Comparison of ENCODE assay signal across 8 cellular contexts in the genomic region with DNA sequence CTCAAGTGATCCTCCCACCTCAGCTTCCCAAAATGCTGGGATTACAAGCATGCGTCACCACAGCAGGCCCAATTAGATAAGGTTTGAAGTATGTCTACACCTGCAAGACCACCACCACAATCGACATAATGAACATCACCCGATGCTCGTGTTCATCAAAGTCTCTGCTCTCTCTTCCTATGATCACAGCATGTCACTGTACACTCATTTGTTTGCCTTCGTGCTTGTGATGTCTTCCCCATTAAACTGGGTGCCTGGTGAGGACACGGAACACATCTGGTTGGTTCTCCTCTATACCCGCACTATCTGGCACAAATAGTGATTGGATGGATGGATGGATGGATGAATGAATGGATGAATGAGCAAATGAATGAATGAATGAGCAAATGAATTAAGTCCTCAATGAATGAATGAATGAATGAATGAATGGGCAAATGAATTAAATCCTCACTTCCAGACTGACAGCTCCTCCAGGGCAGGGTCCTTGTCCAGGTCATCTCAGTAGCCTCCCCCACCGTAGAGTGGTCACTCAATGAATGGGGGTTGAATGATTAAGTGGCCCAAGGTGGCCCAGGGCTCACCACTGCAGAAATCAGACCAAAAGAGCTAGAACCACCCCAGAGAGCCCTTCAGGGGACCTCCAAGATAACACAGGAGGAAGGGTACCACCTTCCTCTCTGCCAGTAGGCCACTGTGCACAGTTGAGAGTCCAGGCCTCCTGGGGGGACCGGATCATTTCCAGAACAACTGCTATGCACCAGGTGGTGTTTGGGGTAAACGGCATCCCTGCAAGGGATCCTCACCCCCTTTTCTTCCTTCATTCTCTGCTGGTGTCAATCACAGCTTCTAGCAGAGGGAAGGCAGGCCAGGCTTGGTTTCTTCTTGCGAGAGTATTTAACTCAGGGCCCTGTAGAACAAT. TPM values are rescaled to one million over a fixed set of nuclear protein-coding genes. Genes with fewer than 3 reads are reported as not detected.
DNase-seq lines count a peak whose midpoint lies in the region; FAIRE-seq and TF ChIP-seq lines count a peak whose summit lies in the region.

No MANE protein-coding gene starts in this region.

- H3K27me3 ChIP-seq in breast epithelium (no peaks in the 10 kb centered on the region), mucosa of stomach (ENCODE audit: control insufficient read depth, insufficient read depth, low read length) (no peaks in the 10 kb centered on the region)

- H3K9me3 ChIP-seq in breast epithelium = no peaks in the 10 kb centered on the region
- H3K9me3 ChIP-seq in mucosa of stomach (ENCODE audit: control insufficient read depth, low read length) = no peaks in the 10 kb centered on the region

- intact Hi-C loops in breast epithelium (cut with DNase I; ENCODE audit: low total_unique reads) = loop anchor here (2.0 kb wide), 1 partner anchor 31 kb away; no protein-coding TSS in a partner anchor

- TF ChIP-seq CTCF in breast epithelium (IDR thresholded peaks at IDR 0.05) = no peak

- H3K9ac ChIP-seq in mucosa of stomach (ENCODE audit: low read length) = peak overlapping the region; percentile 50

- H3K4me1 ChIP-seq in breast epithelium (no peaks in the 10 kb centered on the region), mucosa of stomach (ENCODE audit: control insufficient read depth, insufficient read depth, low read length) (peaks cover 17% of the 10 kb centered on the region)

- FAIRE-seq in RCC 7860 (lab: Jason Lieb, UNC) = no peak

- H3K4me3 ChIP-seq in breast epithelium = peak overlapping the region in 2 of 3 donors; percentile 88 to 94
- no peak overlapping the region for H3K4me3 ChIP-seq in mucosa of stomach (ENCODE audit: low read length)

- TF ChIP-seq POLR2A in breast epithelium (IDR thresholded peaks at IDR 0.05) = no peak

- H3K36me3 ChIP-seq in breast epithelium (no peaks in the 10 kb centered on the region), mucosa of stomach (ENCODE audit: control insufficient read depth, insufficient read depth, low read length) (peaks cover 36% of the 10 kb centered on the region)

- peak overlapping the region; percentile 55 to 100 for H3K27ac ChIP-seq in breast epithelium

- peak; percentile 44 for DNase-seq in activated CD4-positive, alpha-beta T cell treated with anti-CD3 and anti-CD28 coated beads for 48 hours
- DNase-seq in activated CD4-positive, alpha-beta T cell treated with anti-CD3 and anti-CD28 coated beads for 1 hour = no peak
- DNase-seq in RCC 7860 (ENCODE audit: low spot score) (peak; percentile 68), breast epithelium (ENCODE audit: low spot score in 2 of 2) (peak in 1 of 2 donors; percentile 55), SHP77 (lab: John Stamatoyannopoulos, UW) (no peak), HuH-7.5 (ENCODE audit: low spot score) (no peak)
- no peak for DNase-seq in effector CD8-positive, alpha-beta T cell (lab: John Stamatoyannopoulos, UW)

RNA-seq across cellular contexts. Expression of a gene that starts 4.9 kb away (rescaled TPM):
- 1,000 to 10,000 TPM; 1,501 to 2,393 (median 1,834) TPM for total RNA-seq in breast epithelium

RNA-seq across cellular contexts. Expression of a gene that starts 11.9 kb away (rescaled TPM):
- 1 to 10 TPM; 3.7 to 4.6 (median 4.0) TPM for total RNA-seq in breast epithelium

Comparison
In these comparisons a context has a peak if more than half of its experiments do, and no peak if none do; other contexts are left out.
1. DNase-seq: peak in activated CD4-positive, alpha-beta T cell treated with anti-CD3 and anti-CD28 coated beads for 48 hours (single experiment) and RCC 7860 (single experiment); none in activated CD4-positive, alpha-beta T cell treated with anti-CD3 and anti-CD28 coated beads for 1 hour (single experiment), SHP77 (0 of 2), effector CD8-positive, alpha-beta T cell (single experiment) and HuH-7.5 (single experiment).